ENCODE assay signal across 1 cellular context in genomic region chr9:112547712-112548440, GRCh38.
TF ChIP-seq lines count a peak whose summit lies in the region.

No MANE protein-coding gene starts in this region.

TF ChIP-seq in K562, 482 proteins besides CTCF, POLR2A, EP300 and RAD21 (continued from another document and continues in another):
- no peak for TF ChIP-seq RAD51 (IDR thresholded peaks at IDR 0.05; ENCODE audit: borderline replicate concordance, low read depth)
- TF ChIP-seq ZNF586 (CRISPR knock-in tag; conservative IDR thresholded peaks at IDR 0.05), result no peak
- TF ChIP-seq ATF7 (IDR thresholded peaks at IDR 0.05), result no peak
- TF ChIP-seq, protein P1, sequence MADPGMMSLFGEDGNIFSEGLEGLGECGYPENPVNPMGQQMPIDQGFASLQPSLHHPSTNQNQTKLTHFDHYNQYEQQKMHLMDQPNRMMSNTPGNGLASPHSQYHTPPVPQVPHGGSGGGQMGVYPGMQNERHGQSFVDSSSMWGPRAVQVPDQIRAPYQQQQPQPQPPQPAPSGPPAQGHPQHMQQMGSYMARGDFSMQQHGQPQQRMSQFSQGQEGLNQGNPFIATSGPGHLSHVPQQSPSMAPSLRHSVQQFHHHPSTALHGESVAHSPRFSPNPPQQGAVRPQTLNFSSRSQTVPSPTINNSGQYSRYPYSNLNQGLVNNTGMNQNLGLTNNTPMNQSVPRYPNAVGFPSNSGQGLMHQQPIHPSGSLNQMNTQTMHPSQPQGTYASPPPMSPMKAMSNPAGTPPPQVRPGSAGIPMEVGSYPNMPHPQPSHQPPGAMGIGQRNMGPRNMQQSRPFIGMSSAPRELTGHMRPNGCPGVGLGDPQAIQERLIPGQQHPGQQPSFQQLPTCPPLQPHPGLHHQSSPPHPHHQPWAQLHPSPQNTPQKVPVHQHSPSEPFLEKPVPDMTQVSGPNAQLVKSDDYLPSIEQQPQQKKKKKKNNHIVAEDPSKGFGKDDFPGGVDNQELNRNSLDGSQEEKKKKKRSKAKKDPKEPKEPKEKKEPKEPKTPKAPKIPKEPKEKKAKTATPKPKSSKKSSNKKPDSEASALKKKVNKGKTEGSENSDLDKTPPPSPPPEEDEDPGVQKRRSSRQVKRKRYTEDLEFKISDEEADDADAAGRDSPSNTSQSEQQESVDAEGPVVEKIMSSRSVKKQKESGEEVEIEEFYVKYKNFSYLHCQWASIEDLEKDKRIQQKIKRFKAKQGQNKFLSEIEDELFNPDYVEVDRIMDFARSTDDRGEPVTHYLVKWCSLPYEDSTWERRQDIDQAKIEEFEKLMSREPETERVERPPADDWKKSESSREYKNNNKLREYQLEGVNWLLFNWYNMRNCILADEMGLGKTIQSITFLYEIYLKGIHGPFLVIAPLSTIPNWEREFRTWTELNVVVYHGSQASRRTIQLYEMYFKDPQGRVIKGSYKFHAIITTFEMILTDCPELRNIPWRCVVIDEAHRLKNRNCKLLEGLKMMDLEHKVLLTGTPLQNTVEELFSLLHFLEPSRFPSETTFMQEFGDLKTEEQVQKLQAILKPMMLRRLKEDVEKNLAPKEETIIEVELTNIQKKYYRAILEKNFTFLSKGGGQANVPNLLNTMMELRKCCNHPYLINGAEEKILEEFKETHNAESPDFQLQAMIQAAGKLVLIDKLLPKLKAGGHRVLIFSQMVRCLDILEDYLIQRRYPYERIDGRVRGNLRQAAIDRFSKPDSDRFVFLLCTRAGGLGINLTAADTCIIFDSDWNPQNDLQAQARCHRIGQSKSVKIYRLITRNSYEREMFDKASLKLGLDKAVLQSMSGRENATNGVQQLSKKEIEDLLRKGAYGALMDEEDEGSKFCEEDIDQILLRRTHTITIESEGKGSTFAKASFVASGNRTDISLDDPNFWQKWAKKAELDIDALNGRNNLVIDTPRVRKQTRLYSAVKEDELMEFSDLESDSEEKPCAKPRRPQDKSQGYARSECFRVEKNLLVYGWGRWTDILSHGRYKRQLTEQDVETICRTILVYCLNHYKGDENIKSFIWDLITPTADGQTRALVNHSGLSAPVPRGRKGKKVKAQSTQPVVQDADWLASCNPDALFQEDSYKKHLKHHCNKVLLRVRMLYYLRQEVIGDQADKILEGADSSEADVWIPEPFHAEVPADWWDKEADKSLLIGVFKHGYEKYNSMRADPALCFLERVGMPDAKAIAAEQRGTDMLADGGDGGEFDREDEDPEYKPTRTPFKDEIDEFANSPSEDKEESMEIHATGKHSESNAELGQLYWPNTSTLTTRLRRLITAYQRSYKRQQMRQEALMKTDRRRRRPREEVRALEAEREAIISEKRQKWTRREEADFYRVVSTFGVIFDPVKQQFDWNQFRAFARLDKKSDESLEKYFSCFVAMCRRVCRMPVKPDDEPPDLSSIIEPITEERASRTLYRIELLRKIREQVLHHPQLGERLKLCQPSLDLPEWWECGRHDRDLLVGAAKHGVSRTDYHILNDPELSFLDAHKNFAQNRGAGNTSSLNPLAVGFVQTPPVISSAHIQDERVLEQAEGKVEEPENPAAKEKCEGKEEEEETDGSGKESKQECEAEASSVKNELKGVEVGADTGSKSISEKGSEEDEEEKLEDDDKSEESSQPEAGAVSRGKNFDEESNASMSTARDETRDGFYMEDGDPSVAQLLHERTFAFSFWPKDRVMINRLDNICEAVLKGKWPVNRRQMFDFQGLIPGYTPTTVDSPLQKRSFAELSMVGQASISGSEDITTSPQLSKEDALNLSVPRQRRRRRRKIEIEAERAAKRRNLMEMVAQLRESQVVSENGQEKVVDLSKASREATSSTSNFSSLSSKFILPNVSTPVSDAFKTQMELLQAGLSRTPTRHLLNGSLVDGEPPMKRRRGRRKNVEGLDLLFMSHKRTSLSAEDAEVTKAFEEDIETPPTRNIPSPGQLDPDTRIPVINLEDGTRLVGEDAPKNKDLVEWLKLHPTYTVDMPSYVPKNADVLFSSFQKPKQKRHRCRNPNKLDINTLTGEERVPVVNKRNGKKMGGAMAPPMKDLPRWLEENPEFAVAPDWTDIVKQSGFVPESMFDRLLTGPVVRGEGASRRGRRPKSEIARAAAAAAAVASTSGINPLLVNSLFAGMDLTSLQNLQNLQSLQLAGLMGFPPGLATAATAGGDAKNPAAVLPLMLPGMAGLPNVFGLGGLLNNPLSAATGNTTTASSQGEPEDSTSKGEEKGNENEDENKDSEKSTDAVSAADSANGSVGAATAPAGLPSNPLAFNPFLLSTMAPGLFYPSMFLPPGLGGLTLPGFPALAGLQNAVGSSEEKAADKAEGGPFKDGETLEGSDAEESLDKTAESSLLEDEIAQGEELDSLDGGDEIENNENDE (IDR thresholded peaks at IDR 0.05; ENCODE audit: low read depth, low read length), result no peak
- TF ChIP-seq, protein P2, sequence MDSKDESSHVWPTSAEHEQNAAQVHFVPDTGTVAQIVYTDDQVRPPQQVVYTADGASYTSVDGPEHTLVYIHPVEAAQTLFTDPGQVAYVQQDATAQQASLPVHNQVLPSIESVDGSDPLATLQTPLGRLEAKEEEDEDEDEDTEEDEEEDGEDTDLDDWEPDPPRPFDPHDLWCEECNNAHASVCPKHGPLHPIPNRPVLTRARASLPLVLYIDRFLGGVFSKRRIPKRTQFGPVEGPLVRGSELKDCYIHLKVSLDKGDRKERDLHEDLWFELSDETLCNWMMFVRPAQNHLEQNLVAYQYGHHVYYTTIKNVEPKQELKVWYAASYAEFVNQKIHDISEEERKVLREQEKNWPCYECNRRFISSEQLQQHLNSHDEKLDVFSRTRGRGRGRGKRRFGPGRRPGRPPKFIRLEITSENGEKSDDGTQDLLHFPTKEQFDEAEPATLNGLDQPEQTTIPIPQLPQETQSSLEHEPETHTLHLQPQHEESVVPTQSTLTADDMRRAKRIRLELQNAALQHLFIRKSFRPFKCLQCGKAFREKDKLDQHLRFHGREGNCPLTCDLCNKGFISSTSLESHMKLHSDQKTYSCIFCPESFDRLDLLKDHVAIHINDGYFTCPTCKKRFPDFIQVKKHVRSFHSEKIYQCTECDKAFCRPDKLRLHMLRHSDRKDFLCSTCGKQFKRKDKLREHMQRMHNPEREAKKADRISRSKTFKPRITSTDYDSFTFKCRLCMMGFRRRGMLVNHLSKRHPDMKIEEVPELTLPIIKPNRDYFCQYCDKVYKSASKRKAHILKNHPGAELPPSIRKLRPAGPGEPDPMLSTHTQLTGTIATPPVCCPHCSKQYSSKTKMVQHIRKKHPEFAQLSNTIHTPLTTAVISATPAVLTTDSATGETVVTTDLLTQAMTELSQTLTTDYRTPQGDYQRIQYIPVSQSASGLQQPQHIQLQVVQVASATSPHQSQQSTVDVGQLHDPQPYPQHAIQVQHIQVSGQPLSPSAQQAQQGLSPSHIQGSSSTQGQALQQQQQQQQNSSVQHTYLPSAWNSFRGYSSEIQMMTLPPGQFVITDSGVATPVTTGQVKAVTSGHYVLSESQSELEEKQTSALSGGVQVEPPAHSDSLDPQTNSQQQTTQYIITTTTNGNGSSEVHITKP (IDR thresholded peaks at IDR 0.05; ENCODE audit: partially characterized antibody), result no peak
- TF ChIP-seq ZNF655 (CRISPR knock-in tag; IDR thresholded peaks at IDR 0.05), result no peak
- TF ChIP-seq USF2 (CRISPR knock-in tag; IDR thresholded peaks at IDR 0.05), result no peak
- no peak for TF ChIP-seq SNIP1 (IDR thresholded peaks at IDR 0.05; ENCODE audit: low read depth)
- TF ChIP-seq CEBPB (tag; IDR thresholded peaks at IDR 0.05), result no peak
- no peak for TF ChIP-seq MCM3 (IDR thresholded peaks at IDR 0.05)
- peak; percentile 39; the same call in 1 of the 2 replicates for TF ChIP-seq SMARCE1 (IDR thresholded peaks at IDR 0.05)
- TF ChIP-seq BHLHE40 (IDR thresholded peaks at IDR 0.05; ENCODE audit: low read length), result no peak
- TF ChIP-seq, protein P3, sequence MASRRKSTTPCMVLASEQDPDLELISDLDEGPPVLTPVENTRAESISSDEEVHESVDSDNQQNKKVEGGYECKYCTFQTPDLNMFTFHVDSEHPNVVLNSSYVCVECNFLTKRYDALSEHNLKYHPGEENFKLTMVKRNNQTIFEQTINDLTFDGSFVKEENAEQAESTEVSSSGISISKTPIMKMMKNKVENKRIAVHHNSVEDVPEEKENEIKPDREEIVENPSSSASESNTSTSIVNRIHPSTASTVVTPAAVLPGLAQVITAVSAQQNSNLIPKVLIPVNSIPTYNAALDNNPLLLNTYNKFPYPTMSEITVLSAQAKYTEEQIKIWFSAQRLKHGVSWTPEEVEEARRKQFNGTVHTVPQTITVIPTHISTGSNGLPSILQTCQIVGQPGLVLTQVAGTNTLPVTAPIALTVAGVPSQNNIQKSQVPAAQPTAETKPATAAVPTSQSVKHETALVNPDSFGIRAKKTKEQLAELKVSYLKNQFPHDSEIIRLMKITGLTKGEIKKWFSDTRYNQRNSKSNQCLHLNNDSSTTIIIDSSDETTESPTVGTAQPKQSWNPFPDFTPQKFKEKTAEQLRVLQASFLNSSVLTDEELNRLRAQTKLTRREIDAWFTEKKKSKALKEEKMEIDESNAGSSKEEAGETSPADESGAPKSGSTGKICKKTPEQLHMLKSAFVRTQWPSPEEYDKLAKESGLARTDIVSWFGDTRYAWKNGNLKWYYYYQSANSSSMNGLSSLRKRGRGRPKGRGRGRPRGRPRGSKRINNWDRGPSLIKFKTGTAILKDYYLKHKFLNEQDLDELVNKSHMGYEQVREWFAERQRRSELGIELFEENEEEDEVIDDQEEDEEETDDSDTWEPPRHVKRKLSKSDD (conservative IDR thresholded peaks at IDR 0.05; ENCODE audit: low read length), result no peak
- TF ChIP-seq THAP12 (CRISPR knock-in tag; IDR thresholded peaks at IDR 0.05), result no peak
- peak; percentile 27; the same call in 1 of the 2 replicates for TF ChIP-seq NFIC (IDR thresholded peaks at IDR 0.05)
- no peak for TF ChIP-seq ZFP36 (IDR thresholded peaks at IDR 0.05; ENCODE audit: low read depth, low read length, partially characterized antibody)
- TF ChIP-seq IRF2 (CRISPR knock-in tag; IDR thresholded peaks at IDR 0.05), result no peak
- no peak for TF ChIP-seq NUFIP1 (IDR thresholded peaks at IDR 0.05; ENCODE audit: partially characterized antibody)
- TF ChIP-seq ZNF263 (CRISPR knock-in tag; IDR thresholded peaks at IDR 0.05; ENCODE audit: borderline replicate concordance), result no peak
- TF ChIP-seq, protein P4, sequence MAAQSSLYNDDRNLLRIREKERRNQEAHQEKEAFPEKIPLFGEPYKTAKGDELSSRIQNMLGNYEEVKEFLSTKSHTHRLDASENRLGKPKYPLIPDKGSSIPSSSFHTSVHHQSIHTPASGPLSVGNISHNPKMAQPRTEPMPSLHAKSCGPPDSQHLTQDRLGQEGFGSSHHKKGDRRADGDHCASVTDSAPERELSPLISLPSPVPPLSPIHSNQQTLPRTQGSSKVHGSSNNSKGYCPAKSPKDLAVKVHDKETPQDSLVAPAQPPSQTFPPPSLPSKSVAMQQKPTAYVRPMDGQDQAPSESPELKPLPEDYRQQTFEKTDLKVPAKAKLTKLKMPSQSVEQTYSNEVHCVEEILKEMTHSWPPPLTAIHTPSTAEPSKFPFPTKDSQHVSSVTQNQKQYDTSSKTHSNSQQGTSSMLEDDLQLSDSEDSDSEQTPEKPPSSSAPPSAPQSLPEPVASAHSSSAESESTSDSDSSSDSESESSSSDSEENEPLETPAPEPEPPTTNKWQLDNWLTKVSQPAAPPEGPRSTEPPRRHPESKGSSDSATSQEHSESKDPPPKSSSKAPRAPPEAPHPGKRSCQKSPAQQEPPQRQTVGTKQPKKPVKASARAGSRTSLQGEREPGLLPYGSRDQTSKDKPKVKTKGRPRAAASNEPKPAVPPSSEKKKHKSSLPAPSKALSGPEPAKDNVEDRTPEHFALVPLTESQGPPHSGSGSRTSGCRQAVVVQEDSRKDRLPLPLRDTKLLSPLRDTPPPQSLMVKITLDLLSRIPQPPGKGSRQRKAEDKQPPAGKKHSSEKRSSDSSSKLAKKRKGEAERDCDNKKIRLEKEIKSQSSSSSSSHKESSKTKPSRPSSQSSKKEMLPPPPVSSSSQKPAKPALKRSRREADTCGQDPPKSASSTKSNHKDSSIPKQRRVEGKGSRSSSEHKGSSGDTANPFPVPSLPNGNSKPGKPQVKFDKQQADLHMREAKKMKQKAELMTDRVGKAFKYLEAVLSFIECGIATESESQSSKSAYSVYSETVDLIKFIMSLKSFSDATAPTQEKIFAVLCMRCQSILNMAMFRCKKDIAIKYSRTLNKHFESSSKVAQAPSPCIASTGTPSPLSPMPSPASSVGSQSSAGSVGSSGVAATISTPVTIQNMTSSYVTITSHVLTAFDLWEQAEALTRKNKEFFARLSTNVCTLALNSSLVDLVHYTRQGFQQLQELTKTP (IDR thresholded peaks at IDR 0.05; ENCODE audit: low read depth in 1 of 2, partially characterized antibody in 2 of 2), result no peak
- TF ChIP-seq FOXM1 (IDR thresholded peaks at IDR 0.05; ENCODE audit: low read depth), result peak; percentile 32; the same call in 1 of the 2 replicates
- no peak for TF ChIP-seq FOXM1 (CRISPR knock-in tag; IDR thresholded peaks at IDR 0.05; ENCODE audit: low read depth)
- TF ChIP-seq, protein P5, sequence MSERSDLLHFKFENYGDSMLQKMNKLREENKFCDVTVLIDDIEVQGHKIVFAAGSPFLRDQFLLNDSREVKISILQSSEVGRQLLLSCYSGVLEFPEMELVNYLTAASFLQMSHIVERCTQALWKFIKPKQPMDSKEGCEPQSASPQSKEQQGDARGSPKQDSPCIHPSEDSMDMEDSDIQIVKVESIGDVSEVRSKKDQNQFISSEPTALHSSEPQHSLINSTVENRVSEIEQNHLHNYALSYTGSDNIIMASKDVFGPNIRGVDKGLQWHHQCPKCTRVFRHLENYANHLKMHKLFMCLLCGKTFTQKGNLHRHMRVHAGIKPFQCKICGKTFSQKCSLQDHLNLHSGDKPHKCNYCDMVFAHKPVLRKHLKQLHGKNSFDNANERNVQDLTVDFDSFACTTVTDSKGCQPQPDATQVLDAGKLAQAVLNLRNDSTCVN (CRISPR knock-in tag; IDR thresholded peaks at IDR 0.05), result no peak
- TF ChIP-seq ARID2 (IDR thresholded peaks at IDR 0.05), result no peak
